13 cellular contexts compared by ENCODE assay signal in genomic region chr16:80719573-80719972, GRCh38.
DNase-seq lines count a peak whose midpoint lies in the region; ATAC-seq, FAIRE-seq and TF ChIP-seq lines count a peak whose summit lies in the region.
"Had no signal": no experiment of that assay in that cellular context is flagged by ENCODE, and none has a peak within 500 bp of the region (broad histone marks: within the 10 kb centered on the region; RNA-seq: fewer than 3 reads in every experiment).

No MANE protein-coding gene starts in this region.

- FAIRE-seq in GM12892 (lab: Jason Lieb, UNC), result peak; percentile 83
- peak; percentile 53 for FAIRE-seq in endothelial cell of umbilical vein (lab: Jason Lieb, UNC)
- FAIRE-seq: G401.6 had no signal

- TF ChIP-seq POLR2A in GM12892 (IDR thresholded peaks at IDR 0.05; ENCODE audit: low read depth, low read length) (no peak), endothelial cell of umbilical vein (IDR thresholded peaks at IDR 0.05; ENCODE audit: low read depth, low read length) (no peak)

- WGBS in heart right ventricle, 2 donors, result 58 to 63% methylated on average over 2 of the region's 2 CpGs

- no peak overlapping the region for H3K9ac ChIP-seq in endothelial cell of umbilical vein (replicated peaks; ENCODE audit: extremely low read depth, insufficient read depth, low read length)

- H3K36me3 ChIP-seq in endothelial cell of umbilical vein (ENCODE audit: control insufficient read depth in 2 of 2, extremely low read depth in 1 of 2, insufficient read depth in 2 of 2, low read length in 2 of 2) (no peaks in the 10 kb centered on the region), heart right ventricle (no peaks in the 10 kb centered on the region)
- H3K36me3 ChIP-seq: brain microvascular endothelial cell, WERI-Rb-1 had no signal

- dilution Hi-C loops in endothelial cell of umbilical vein (cut with MboI; ENCODE audit: extremely low pct_ligation_motif_present, low sequenced_read_pairs), result no loop called here

- peaks cover 8% of the 10 kb centered on the region for H4K20me1 ChIP-seq in endothelial cell of umbilical vein (replicated peaks; ENCODE audit: control insufficient read depth, extremely low read depth, insufficient read depth, low read length)

- no peak for DNase-seq in activated CD4-positive, CD25-positive, alpha-beta regulatory T cell (lab: John Stamatoyannopoulos, UW)
- no peak for DNase-seq in GM12892 (ENCODE audit: insufficient read length)
- peak; percentile 22 for DNase-seq in M059J (ENCODE audit: low read depth)
- no peak for DNase-seq in endothelial cell of umbilical vein (ENCODE audit: low read depth, low spot score)
- DNase-seq in SKM-1 (lab: John Stamatoyannopoulos, UW; ENCODE audit: unreplicated experiment), result no peak
- DNase-seq in heart right ventricle, result no peak
- DNase-seq: brain microvascular endothelial cell, NCI-H446, WERI-Rb-1 had no signal

- CTCF ChIA-PET in endothelial cell of umbilical vein (lab: Charles Lee), result no interaction called here

- H3K27ac ChIP-seq in endothelial cell of umbilical vein (ENCODE audit: insufficient read depth, low read depth, low read length), result no peak overlapping the region
- H3K27ac ChIP-seq in heart right ventricle, result no peak overlapping the region
- H3K27ac ChIP-seq: brain microvascular endothelial cell, dorsolateral prefrontal cortex, WERI-Rb-1 had no signal

- H3K9me1 ChIP-seq in endothelial cell of umbilical vein (replicated peaks; ENCODE audit: control insufficient read depth, extremely low read depth, insufficient read depth, low read length), result no peaks in the 10 kb centered on the region

- peaks cover 93% of the 10 kb centered on the region for H3K79me2 ChIP-seq in endothelial cell of umbilical vein (ENCODE audit: control insufficient read depth, insufficient read depth, low read length)

- peaks cover 32% of the 10 kb centered on the region for H3K4me1 ChIP-seq in endothelial cell of umbilical vein (ENCODE audit: control insufficient read depth, extremely low read depth, insufficient read depth, low read length)
- H3K4me1 ChIP-seq in heart right ventricle, result peaks cover 0 to 11% (median 0%) of the 10 kb centered on the region in 9 donors

- no peak overlapping the region for H3K4me2 ChIP-seq in endothelial cell of umbilical vein (ENCODE audit: insufficient read depth, low read length)

- H3K4me3 ChIP-seq in endothelial cell of umbilical vein (replicated peaks in 1 of 3; ENCODE audit: insufficient read depth in 1 of 3, low read depth in 1 of 3, low read length in 3 of 3) (no peak overlapping the region), heart right ventricle (no peak overlapping the region)
- H3K4me3 ChIP-seq: dorsolateral prefrontal cortex had no signal

- intact Hi-C loops in endothelial cell of umbilical vein (cut with micrococcal nuclease), result loop anchor here (2.0 kb wide), 1 partner anchor 87 kb away; no protein-coding TSS in a partner anchor
- intact Hi-C loops in heart right ventricle (cut with DNase I), result no loop called here

- H3K9me3 ChIP-seq in endothelial cell of umbilical vein (replicated peaks; ENCODE audit: control insufficient read depth, insufficient read depth, low read length) (no peaks in the 10 kb centered on the region), heart right ventricle (peaks cover 0 to 34% (median 0%) of the 10 kb centered on the region in 11 donors)

- ATAC-seq in activated CD4-positive, CD25-positive, alpha-beta regulatory T cell treated with anti-CD3 and anti-CD28 coated beads, Interleukin-2, amount 50 U/mL, for 24 hours, result peak; percentile 76 to 79
- ATAC-seq in heart right ventricle, result no peak
- no peak for ATAC-seq in HG03457 (IDR thresholded peaks at IDR 0.05; ENCODE audit: unreplicated experiment)

- POLR2A ChIA-PET in endothelial cell of umbilical vein (lab: Charles Lee), result no interaction called here

- no peaks in the 10 kb centered on the region for H3K27me3 ChIP-seq in endothelial cell of umbilical vein (ENCODE audit: control insufficient read depth in 2 of 2, insufficient read depth in 2 of 2, low read length in 2 of 2)
- no peaks in the 10 kb centered on the region for H3K27me3 ChIP-seq in heart right ventricle
- H3K27me3 ChIP-seq: brain microvascular endothelial cell, dorsolateral prefrontal cortex had no signal

- BruUV-seq in endothelial cell of umbilical vein (replicated peaks; lab: Mats Ljungman, UMichigan), result no TSS peak

- TF ChIP-seq CTCF in endothelial cell of umbilical vein (IDR thresholded peaks at IDR 0.05; ENCODE audit: extremely low read depth in 1 of 2, insufficient read depth in 1 of 2, low read depth in 1 of 2, low read length in 2 of 2) (no peak), heart right ventricle (IDR thresholded peaks at IDR 0.05) (no peak)

- H2AFZ ChIP-seq in endothelial cell of umbilical vein (ENCODE audit: low read depth, low read length), result no peak overlapping the region

TF ChIP-seq in endothelial cell of umbilical vein, 7 proteins besides CTCF, POLR2A, EP300 and RAD21:
- TF ChIP-seq POLR2AphosphoS5 (IDR thresholded peaks at IDR 0.05; ENCODE audit: insufficient read depth, low read depth, low read length) (no peak), JUN (IDR thresholded peaks at IDR 0.05; ENCODE audit: borderline replicate concordance, insufficient read depth, insufficient read length, low read depth) (no peak), MYC (IDR thresholded peaks at IDR 0.05; ENCODE audit: low read depth, low read length) (no peak), FOS (IDR thresholded peaks at IDR 0.05; ENCODE audit: borderline replicate concordance, insufficient read depth, low read length) (no peak)

Comparison
In these comparisons a context has a peak if more than half of its experiments do, and no peak if none do; other contexts are left out.
1. ATAC-seq: peak in activated CD4-positive, CD25-positive, alpha-beta regulatory T cell treated with anti-CD3 and anti-CD28 coated beads, Interleukin-2, amount 50 U/mL, for 24 hours (2 of 2); none in heart right ventricle (0 of 8) and HG03457 (single experiment).